In genomic region chr5:134116291-134116690, GRCh38 we compare ENCODE assay signal across 17 cellular contexts. TPM values are rescaled to one million over a fixed set of nuclear protein-coding genes. Genes with fewer than 3 reads are reported as not detected.
DNase-seq lines count a peak whose midpoint lies in the region; ATAC-seq, FAIRE-seq and TF ChIP-seq lines count a peak whose summit lies in the region.
"Had no signal": no experiment of that assay in that cellular context is flagged by ENCODE, and none has a peak within 500 bp of the region (broad histone marks: within the 10 kb centered on the region; RNA-seq: fewer than 3 reads in every experiment).

No MANE protein-coding gene starts in this region.

- H3K4me1 ChIP-seq in GM23338 (ENCODE audit: insufficient read depth) (no peaks in the 10 kb centered on the region), esophagus squamous epithelium (peaks cover 13 to 37% (median 16%) of the 10 kb centered on the region in 3 donors)

- H3K4me1 Mint-ChIP-seq in CD4-positive, alpha-beta T cell (ENCODE audit: low read depth), result peaks cover 62% of the 10 kb centered on the region
- H3K4me1 Mint-ChIP-seq in GM23338, result peaks cover 5% of the 10 kb centered on the region
- H3K4me1 Mint-ChIP-seq in activated naive CD8-positive, alpha-beta T cell treated with anti-CD3 and anti-CD28 coated beads, Interleukin-2, amount 50 U/mL, for 24 hours, result peaks cover 86% of the 10 kb centered on the region
- H3K4me1 Mint-ChIP-seq in naive thymus-derived CD8-positive, alpha-beta T cell, result peaks cover 37 to 72% (median 52%) of the 10 kb centered on the region in 4 donors

- CTCF ChIA-PET in CD4-positive, alpha-beta T cell (lab: Charles Lee), result interaction anchor here (1.1 to 6.3 kb wide), 5 partner anchors 14 to 77 kb away, joined by 3 to 51 read pairs (median 8); no protein-coding TSS in a partner anchor

- FAIRE-seq in D721Med (lab: Jason Lieb, UNC), result no peak

- no peak for ATAC-seq in CD4-positive, alpha-beta T cell (ENCODE audit: poor library complexity)
- ATAC-seq in GM23338, result no peak
- ATAC-seq in activated naive CD8-positive, alpha-beta T cell treated with anti-CD3 and anti-CD28 coated beads, Interleukin-2, amount 50 U/mL, for 24 hours, result no peak
- no peak for ATAC-seq in naive thymus-derived CD8-positive, alpha-beta T cell
- ATAC-seq in HG02938 (IDR thresholded peaks at IDR 0.05; ENCODE audit: unreplicated experiment), result no peak
- ATAC-seq: gastrocnemius medialis, PC-3 had no signal

- no peaks in the 10 kb centered on the region for H3K9me3 Mint-ChIP-seq in CD4-positive, alpha-beta T cell
- H3K9me3 Mint-ChIP-seq in GM23338, result no peaks in the 10 kb centered on the region
- H3K9me3 Mint-ChIP-seq in activated naive CD8-positive, alpha-beta T cell treated with anti-CD3 and anti-CD28 coated beads, Interleukin-2, amount 50 U/mL, for 24 hours, result no peaks in the 10 kb centered on the region
- no peaks in the 10 kb centered on the region for H3K9me3 Mint-ChIP-seq in naive thymus-derived CD8-positive, alpha-beta T cell

- H3K36me3 Mint-ChIP-seq in CD4-positive, alpha-beta T cell (ENCODE audit: low read depth), result peaks cover 70% of the 10 kb centered on the region
- H3K36me3 Mint-ChIP-seq in GM23338 (ENCODE audit: low read depth), result no peaks in the 10 kb centered on the region; the same call in 2 of the 3 replicates
- H3K36me3 Mint-ChIP-seq in activated naive CD8-positive, alpha-beta T cell treated with anti-CD3 and anti-CD28 coated beads, Interleukin-2, amount 50 U/mL, for 24 hours (ENCODE audit: low read depth), result peaks cover 26% of the 10 kb centered on the region
- peaks cover 32 to 59% (median 56%) of the 10 kb centered on the region in 3 donors for H3K36me3 Mint-ChIP-seq in naive thymus-derived CD8-positive, alpha-beta T cell

- H3K36me3 ChIP-seq in GM23338 (ENCODE audit: insufficient read depth), result no peaks in the 10 kb centered on the region
- H3K36me3 ChIP-seq in esophagus squamous epithelium, result no peaks in the 10 kb centered on the region
- H3K36me3 ChIP-seq: ascending aorta, gastrocnemius medialis, right atrium auricular region had no signal

- no peaks in the 10 kb centered on the region for H3K9me2 ChIP-seq in GM23338 (ENCODE audit: insufficient read depth)

- no peak overlapping the region for H3K4me2 ChIP-seq in GM23338

- 0 out of 2 replicates have a peak, but pooled peaks cover 15% of the 10 kb centered on the region for H3F3A ChIP-seq in GM23338 (replicated peaks; ENCODE audit: low read depth)

- no peak overlapping the region for H2AFZ ChIP-seq in GM23338

- no peaks in the 10 kb centered on the region for H3K27me3 Mint-ChIP-seq in CD4-positive, alpha-beta T cell
- peaks cover 39% of the 10 kb centered on the region for H3K27me3 Mint-ChIP-seq in GM23338 (ENCODE audit: insufficient read depth, low read depth, poor library complexity)
- peaks cover 5% of the 10 kb centered on the region for H3K27me3 Mint-ChIP-seq in activated naive CD8-positive, alpha-beta T cell treated with anti-CD3 and anti-CD28 coated beads, Interleukin-2, amount 50 U/mL, for 24 hours
- H3K27me3 Mint-ChIP-seq in naive thymus-derived CD8-positive, alpha-beta T cell, result peaks cover 0 to 4% (median 0%) of the 10 kb centered on the region in 5 donors

- TF ChIP-seq POLR2A in esophagus squamous epithelium (IDR thresholded peaks at IDR 0.05), result no peak

- in situ Hi-C loops in GM13977 (cut with MboI; ENCODE audit: low pct_unique_long_range_greater_than_20kb, low sequenced_read_pairs, unreplicated experiment), result no loop called here

- peak overlapping the region; percentile 95 for H3K4me3 Mint-ChIP-seq in CD4-positive, alpha-beta T cell
- H3K4me3 Mint-ChIP-seq in GM23338, result 0 out of 3 replicates have a peak overlapping the region, but pooled peaks have one; percentile 70
- H3K4me3 Mint-ChIP-seq in activated naive CD8-positive, alpha-beta T cell treated with anti-CD3 and anti-CD28 coated beads, Interleukin-2, amount 50 U/mL, for 24 hours, result peak overlapping the region; percentile 72
- peak overlapping the region; percentile 93 to 100 (median 98) for H3K4me3 Mint-ChIP-seq in naive thymus-derived CD8-positive, alpha-beta T cell

- no peaks in the 10 kb centered on the region for H3K79me2 ChIP-seq in GM23338 (replicated peaks; ENCODE audit: insufficient read depth)

- WGBS in esophagus squamous epithelium, 2 donors, result 85 to 94% methylated on average over 5 to 8 of the region's 10 CpGs

- H3K27ac Mint-ChIP-seq in CD4-positive, alpha-beta T cell, result peak overlapping the region; percentile 98
- H3K27ac Mint-ChIP-seq in GM23338, result no peak overlapping the region
- peak overlapping the region; percentile 40 for H3K27ac Mint-ChIP-seq in activated naive CD8-positive, alpha-beta T cell treated with anti-CD3 and anti-CD28 coated beads, Interleukin-2, amount 50 U/mL, for 24 hours
- H3K27ac Mint-ChIP-seq in naive thymus-derived CD8-positive, alpha-beta T cell, result peak overlapping the region; percentile 53 to 99 (median 96)

- no peaks in the 10 kb centered on the region for H3K27me3 ChIP-seq in CD4-positive, alpha-beta T cell (ENCODE audit: control insufficient read depth, insufficient read depth, low read length)
- H3K27me3 ChIP-seq in GM23338 (ENCODE audit: insufficient read depth) (peaks cover 30% of the 10 kb centered on the region), esophagus squamous epithelium (peaks cover 0 to 17% (median 0%) of the 10 kb centered on the region in 4 donors)
- H3K27me3 ChIP-seq: ascending aorta, right atrium auricular region had no signal

- peak overlapping the region; percentile 96 for H3K27ac ChIP-seq in CD4-positive, alpha-beta T cell (ENCODE audit: low read depth, low read length)
- H3K27ac ChIP-seq in GM23338 (ENCODE audit: low read depth), result no peak overlapping the region
- H3K27ac ChIP-seq in esophagus squamous epithelium, result no peak overlapping the region
- H3K27ac ChIP-seq: gastrocnemius medialis, right atrium auricular region had no signal

- intact Hi-C loops in CD4-positive, alpha-beta T cell (cut with DNase I, micrococcal nuclease), result loop anchor here in 1 of 2 experiments (2.0 kb wide), 1 partner anchor 15 kb away; no protein-coding TSS in a partner anchor
- intact Hi-C loops in esophagus squamous epithelium (cut with DNase I), result no loop called here

- H4K20me1 ChIP-seq in GM23338 (replicated peaks; ENCODE audit: insufficient read depth), result peaks cover 10% of the 10 kb centered on the region; the same call in 1 of the 2 replicates

- POLR2A ChIA-PET in CD4-positive, alpha-beta T cell (lab: Charles Lee), result interaction anchor here (0.7 to 10.2 kb wide), 9 partner anchors 43 to 1620 kb away, joined by 3 to 138 read pairs (median 4); partner anchors contain the start of gene SKP1
- POLR2A ChIA-PET in naive thymus-derived CD8-positive, alpha-beta T cell (lab: Charles Lee), result no interaction called here

- no peak for DNase-seq in CD4-positive, alpha-beta T cell
- DNase-seq in GM23338 (ENCODE audit: low spot score) (no peak), GM13977 (ENCODE audit: low spot score) (no peak), D721Med (ENCODE audit: insufficient read length, low spot score) (no peak), esophagus squamous epithelium (lab: John Stamatoyannopoulos, UW) (no peak)
- DNase-seq in activated naive CD8-positive, alpha-beta T cell treated with anti-CD3 and anti-CD28 coated beads, Interleukin-2, amount 50 U/mL, for 24 hours, result no peak
- DNase-seq in naive thymus-derived CD8-positive, alpha-beta T cell, result no peak
- DNase-seq: effector CD4-positive, alpha-beta T cell; gastrocnemius medialis; GF-D8; NCI-H1092 treated with DMSO at 0.1 percent for 48 hours; NCI-H446; PC-3; substantia nigra had no signal

- H3K4me3 ChIP-seq in GM23338, result no peak overlapping the region
- peak overlapping the region in 1 of 4 donors; percentile 58 for H3K4me3 ChIP-seq in esophagus squamous epithelium
- H3K4me3 ChIP-seq: ascending aorta had no signal

- H3K9me3 ChIP-seq in CD4-positive, alpha-beta T cell (ENCODE audit: control insufficient read depth, low read length), result no peaks in the 10 kb centered on the region
- H3K9me3 ChIP-seq in esophagus squamous epithelium, result no peaks in the 10 kb centered on the region
- H3K9me3 ChIP-seq: ascending aorta, gastrocnemius medialis, right atrium auricular region had no signal

- TF ChIP-seq CTCF in CD4-positive, alpha-beta T cell (IDR thresholded peaks at IDR 0.05), result no peak
- TF ChIP-seq CTCF in GM23338 (conservative IDR thresholded peaks at IDR 0.05; ENCODE audit: low read depth in 2 of 2) (no peak), GM13977 (IDR thresholded peaks at IDR 0.05; ENCODE audit: extremely low read depth, insufficient read depth, missing control alignments) (no peak), D721Med (IDR thresholded peaks at IDR 0.05; ENCODE audit: insufficient read depth, missing control alignments) (no peak), esophagus squamous epithelium (IDR thresholded peaks at IDR 0.05) (no peak)

TF ChIP-seq in GM23338, 12 proteins besides CTCF, POLR2A, EP300 and RAD21 (continues in another document):
- TF ChIP-seq ZNF331 (CRISPR knock-in tag; IDR thresholded peaks at IDR 0.05; ENCODE audit: low read depth), result no peak
- TF ChIP-seq CREB1 (CRISPR knock-in tag; IDR thresholded peaks at IDR 0.05; ENCODE audit: low read depth), result no peak
- no peak for TF ChIP-seq STAT1 (IDR thresholded peaks at IDR 0.05; ENCODE audit: unreplicated experiment)

RNA-seq across cellular contexts. Expression of gene TCF7, which starts 1.8 kb away (rescaled TPM):
- total RNA-seq in CD4-positive, alpha-beta T cell, result 100 to 1,000 TPM; 480 to 493 TPM
- total RNA-seq in GM23338 (2014; rRNA removed; shearing (Covaris generic)), result 8.1 and 9.7 TPM in 2 replicates
- polyA plus RNA-seq in GM23338 (2016; fragmentation: Nextera tagmentation; extraction: Ambion mirVana), result 5.2 and 5.6 TPM in 2 replicates
- total RNA-seq in naive thymus-derived CD8-positive, alpha-beta T cell, result 100 to 1,000 TPM; 910 to 911 TPM
- 100 to 1,000 TPM; 207 to 600 (median 328) TPM for polyA plus RNA-seq in naive thymus-derived CD8-positive, alpha-beta T cell
- total RNA-seq in esophagus squamous epithelium, result 1 to 10 TPM; 1.9 to 7.6 (median 2.8) TPM

Comparison
In these comparisons a context has a peak if more than half of its experiments do, and no peak if none do; other contexts are left out.
1. RNA of gene TCF7, which starts 1.8 kb away (total RNA-seq): 910 to 911 TPM in naive thymus-derived CD8-positive, alpha-beta T cell and 480 to 493 TPM in CD4-positive, alpha-beta T cell; 8.1 to 9.7 TPM in GM23338 and 1.9 to 7.6 TPM in esophagus squamous epithelium; every median in the first group is over 10 times any median in the second.
2. Peak in every context shown above with its lines, with median percentiles within 50 percentile points of each other: H3K4me3 Mint-ChIP-seq.